Comparison of ENCODE assay signal across 16 cellular contexts in the genomic region with DNA sequence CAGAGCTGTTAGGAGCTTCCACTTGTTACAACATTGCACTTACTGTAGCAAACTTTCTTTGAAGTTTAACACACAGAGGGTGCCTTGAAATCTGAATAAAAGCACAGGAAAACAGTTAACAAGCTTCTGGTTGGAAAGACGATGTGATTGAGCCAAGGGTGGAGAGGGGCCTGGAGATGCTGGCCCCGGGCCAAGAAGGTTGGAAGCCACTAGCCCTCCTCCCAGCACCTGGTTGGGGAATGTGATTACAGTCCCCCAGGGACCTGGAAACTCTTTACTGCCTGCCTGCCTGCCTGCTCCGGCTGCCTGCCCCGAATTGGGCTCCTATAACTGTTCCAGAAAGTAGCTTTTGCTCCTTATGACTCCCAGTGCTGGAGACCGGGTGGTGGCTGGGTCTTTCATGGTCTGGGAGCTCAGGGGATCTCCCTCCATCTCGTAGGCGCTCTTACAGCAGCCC. TPM values are rescaled to one million over a fixed set of nuclear protein-coding genes. Genes with fewer than 3 reads are reported as not detected.
A peak's percentile ranks its signal among the peaks of the same experiment; 100 is the strongest.
DNase-seq lines count a peak whose midpoint lies in the region; TF ChIP-seq lines count a peak whose summit lies in the region.
"Had no signal": no experiment of that assay in that cellular context is flagged by ENCODE, and none has a peak within 500 bp of the region (broad histone marks: within the 10 kb centered on the region; RNA-seq: fewer than 3 reads in every experiment).

No MANE protein-coding gene starts in this region.

- no peak overlapping the region for H2BK5ac ChIP-seq in mesendoderm (ENCODE audit: low read length)

- CTCF ChIA-PET in Calu3 (lab: Charles Lee) = interaction anchor here (0.6 to 1.2 kb wide), 3 partner anchors 202 to 264 kb away, joined by 3 to 7 read pairs (median 4); no protein-coding TSS in a partner anchor
- CTCF ChIA-PET in CD4-positive, alpha-beta memory T cell (lab: Charles Lee; ENCODE audit: partially characterized antibody) = no interaction called here

- POLR2A ChIA-PET in CD4-positive, alpha-beta memory T cell (lab: Charles Lee; ENCODE audit: partially characterized antibody) = no interaction called here

- no peaks in the 10 kb centered on the region for H3K9me3 Mint-ChIP-seq in Calu3 (ENCODE audit: low read depth, unreplicated experiment)
- H3K9me3 Mint-ChIP-seq in type B pancreatic cell = no peaks in the 10 kb centered on the region
- peaks cover 0 to 3% (median 0%) of the 10 kb centered on the region in 8 donors for H3K9me3 Mint-ChIP-seq in CD4-positive, alpha-beta memory T cell
- H3K9me3 Mint-ChIP-seq: activated CD4-positive, alpha-beta T cell treated with anti-CD3 and anti-CD28 coated beads, Interleukin-2, amount 10 ng/mL, durations not matched to agents 7 days and 5 days; CD14-positive monocyte; naive thymus-derived CD8-positive, alpha-beta T cell had no signal

- no peak overlapping the region for H3K9ac ChIP-seq in mesendoderm (ENCODE audit: low read length)

- WGBS in mesendoderm (ENCODE audit: extremely low coverage, insufficient coverage, low lambda C conversion rate) = no CpG with 5 or more reads among the region's 7 CpGs

- no peak overlapping the region for H3K18ac ChIP-seq in mesendoderm (ENCODE audit: low read length)

- no peak overlapping the region for H2BK15ac ChIP-seq in mesendoderm (replicated peaks; ENCODE audit: low read depth)

- peaks cover 11% of the 10 kb centered on the region for H3K4me1 Mint-ChIP-seq in Calu3 (ENCODE audit: low read depth, unreplicated experiment)
- peaks cover 39% of the 10 kb centered on the region for H3K4me1 Mint-ChIP-seq in type B pancreatic cell (ENCODE audit: unreplicated experiment)
- no peaks in the 10 kb centered on the region for H3K4me1 Mint-ChIP-seq in CD4-positive, alpha-beta memory T cell

- no peaks in the 10 kb centered on the region for H3K9me3 ChIP-seq in CD4-positive, alpha-beta memory T cell (ENCODE audit: control insufficient read depth in 1 of 2, low read length in 2 of 2)

- H4K5ac ChIP-seq in mesendoderm (ENCODE audit: low read length) = no peak overlapping the region

- no peak overlapping the region for H3K4ac ChIP-seq in mesendoderm (ENCODE audit: low read depth, low read length)

- no peaks in the 10 kb centered on the region for H3K79me2 ChIP-seq in mesendoderm (ENCODE audit: control insufficient read depth, insufficient read depth, low read length)

- H3K4me2 ChIP-seq in mesendoderm (ENCODE audit: low read length) = no peak overlapping the region

- H3K27ac ChIP-seq in mesendoderm (ENCODE audit: low read depth, low read length) = no peak overlapping the region
- H3K27ac ChIP-seq in CD4-positive, alpha-beta memory T cell (ENCODE audit: low read depth, low read length) = no peak overlapping the region

- peaks cover 95% of the 10 kb centered on the region for H3K27me3 Mint-ChIP-seq in Calu3 (ENCODE audit: unreplicated experiment)
- H3K27me3 Mint-ChIP-seq in type B pancreatic cell = peaks cover 3% of the 10 kb centered on the region
- no peaks in the 10 kb centered on the region for H3K27me3 Mint-ChIP-seq in CD4-positive, alpha-beta memory T cell
- H3K27me3 Mint-ChIP-seq: activated CD4-positive, alpha-beta T cell treated with anti-CD3 and anti-CD28 coated beads, Interleukin-2, amount 10 ng/mL, durations not matched to agents 7 days and 5 days had no signal

- no peak overlapping the region for H2BK120ac ChIP-seq in mesendoderm (ENCODE audit: low read depth, low read length)

- H3K79me1 ChIP-seq in mesendoderm (ENCODE audit: low read length) = no peaks in the 10 kb centered on the region

- H3K56ac ChIP-seq in mesendoderm (ENCODE audit: low read length) = no peak overlapping the region

- DNase-seq in Calu3 = peak; percentile 28
- peak; percentile 66 to 88 (median 79) for DNase-seq in NCI-H1417 (lab: John Stamatoyannopoulos, UW)
- DNase-seq in SHP77 (lab: John Stamatoyannopoulos, UW) = peak; percentile 71
- peak; percentile 8 for DNase-seq in mesendoderm
- no peak for DNase-seq in type B pancreatic cell (ENCODE audit: extremely low spot score, unreplicated experiment)
- DNase-seq in stimulated activated CD4-positive, alpha-beta T cell treated with anti-CD3 and anti-CD28 coated beads, Interleukin-4, amount 100 ng/mL, for 1 hour = no peak
- no peak for DNase-seq in NCI-H510A treated with DMSO at 0.1 percent for 48 hours (lab: John Stamatoyannopoulos, UW)
- no peak for DNase-seq in CD4-positive, alpha-beta memory T cell
- DNase-seq: activated CD4-positive, alpha-beta T cell treated with anti-CD3 and anti-CD28 coated beads, Interleukin-2, amount 10 ng/mL, durations not matched to agents 7 days and 5 days; effector memory CD4-positive, alpha-beta T cell; hippocampal formation; KBM-7; naive thymus-derived CD8-positive, alpha-beta T cell; stimulated activated CD4-positive, alpha-beta T cell treated with anti-CD3 and anti-CD28 coated beads, Interleukin-1b, Interleukin-23, amount 100 ng/mL, for 48 hours had no signal

- no peaks in the 10 kb centered on the region for H3K27me3 ChIP-seq in mesendoderm (ENCODE audit: insufficient read depth, low read length, poor library complexity)
- no peaks in the 10 kb centered on the region for H3K27me3 ChIP-seq in CD4-positive, alpha-beta memory T cell (ENCODE audit: insufficient read depth, low read length)

- no peak overlapping the region for H3K23ac ChIP-seq in mesendoderm (ENCODE audit: low read length)

- no peaks in the 10 kb centered on the region for H3K36me3 Mint-ChIP-seq in Calu3 (ENCODE audit: insufficient read depth, unreplicated experiment)
- H3K36me3 Mint-ChIP-seq in type B pancreatic cell = no peaks in the 10 kb centered on the region
- no peaks in the 10 kb centered on the region for H3K36me3 Mint-ChIP-seq in CD4-positive, alpha-beta memory T cell
- H3K36me3 Mint-ChIP-seq: activated naive CD8-positive, alpha-beta T cell; CD14-positive monocyte; naive thymus-derived CD8-positive, alpha-beta T cell had no signal

- H3K36me3 ChIP-seq in mesendoderm (ENCODE audit: control insufficient read depth, insufficient read depth, low read length) = no peaks in the 10 kb centered on the region
- H3K36me3 ChIP-seq in CD4-positive, alpha-beta memory T cell (ENCODE audit: insufficient read depth, low read length) = no peaks in the 10 kb centered on the region

- BruUV-seq in Calu3 (replicated peaks; lab: Mats Ljungman, UMichigan) = no TSS peak

- no peak overlapping the region for H3K4me3 ChIP-seq in mesendoderm (ENCODE audit: low read length)
- no peak overlapping the region for H3K4me3 ChIP-seq in CD4-positive, alpha-beta memory T cell (ENCODE audit: low read length in 2 of 2)

- H3K27ac Mint-ChIP-seq in Calu3 (ENCODE audit: unreplicated experiment) (no peak overlapping the region), type B pancreatic cell (no peak overlapping the region)
- H3K27ac Mint-ChIP-seq in CD4-positive, alpha-beta memory T cell = no peak overlapping the region
- H3K27ac Mint-ChIP-seq: activated CD4-positive, alpha-beta T cell treated with anti-CD3 and anti-CD28 coated beads, Interleukin-2, amount 10 ng/mL, durations not matched to agents 7 days and 5 days; activated naive CD8-positive, alpha-beta T cell had no signal

- H4K8ac ChIP-seq in mesendoderm (ENCODE audit: low read depth, low read length) = no peak overlapping the region

- H3K4me3 Mint-ChIP-seq in Calu3 (ENCODE audit: low read depth, unreplicated experiment) = no peak overlapping the region
- no peak overlapping the region for H3K4me3 Mint-ChIP-seq in type B pancreatic cell
- H3K4me3 Mint-ChIP-seq in CD4-positive, alpha-beta memory T cell = no peak overlapping the region
- H3K4me3 Mint-ChIP-seq: activated CD4-positive, alpha-beta T cell treated with anti-CD3 and anti-CD28 coated beads, Interleukin-2, amount 10 ng/mL, durations not matched to agents 7 days and 5 days; activated naive CD8-positive, alpha-beta T cell; naive thymus-derived CD8-positive, alpha-beta T cell had no signal

- intact Hi-C loops in Calu3 (cut with micrococcal nuclease; ENCODE audit: unreplicated experiment) = no loop called here
- intact Hi-C loops in CD4-positive, alpha-beta memory T cell (cut with micrococcal nuclease) = no loop called here

- no peak for TF ChIP-seq CTCF in Calu3 (IDR thresholded peaks at IDR 0.05; ENCODE audit: unreplicated experiment)
- no peak for TF ChIP-seq CTCF in type B pancreatic cell (conservative IDR thresholded peaks at IDR 0.05)

- no peak overlapping the region for H2AK5ac ChIP-seq in mesendoderm (ENCODE audit: low read length)

- no peaks in the 10 kb centered on the region for H3K4me1 ChIP-seq in mesendoderm (ENCODE audit: control insufficient read depth, low read depth, low read length)
- H3K4me1 ChIP-seq in CD4-positive, alpha-beta memory T cell (ENCODE audit: insufficient read depth, low read length) = no peaks in the 10 kb centered on the region

RNA-seq across cellular contexts. Expression of a gene that starts 48.0 kb away (rescaled TPM):
- total RNA-seq in Calu3 (2022) (13.6 and 17.8 TPM in 2 replicates), type B pancreatic cell (ENCODE audit: low replicate concordance) (47.4 and 48.5 TPM in 2 replicates)
- polyA plus RNA-seq in mesendoderm (2013, experiment 1 of 2) = 0.86 TPM
- polyA plus RNA-seq in mesendoderm (2013, experiment 2 of 2) = 0.76 TPM
- under 1 TPM; 0.69 to 0.99 TPM for total RNA-seq in CD4-positive, alpha-beta memory T cell
- polyA plus RNA-seq in CD4-positive, alpha-beta memory T cell = under 1 TPM; 0.01 to 0.03 TPM

Comparison
In these comparisons a context has a peak if more than half of its experiments do, and no peak if none do; other contexts are left out.
1. DNase-seq: peak in Calu3 (single experiment), NCI-H1417 (3 of 3), SHP77 (2 of 2) and mesendoderm (single experiment); none in type B pancreatic cell (single experiment), stimulated activated CD4-positive, alpha-beta T cell treated with anti-CD3 and anti-CD28 coated beads, Interleukin-4, amount 100 ng/mL, for 1 hour (single experiment), NCI-H510A treated with DMSO at 0.1 percent for 48 hours (single experiment) and CD4-positive, alpha-beta memory T cell (0 of 5).